Comparison of ENCODE assay signal across 7 cellular contexts in the genomic region with DNA sequence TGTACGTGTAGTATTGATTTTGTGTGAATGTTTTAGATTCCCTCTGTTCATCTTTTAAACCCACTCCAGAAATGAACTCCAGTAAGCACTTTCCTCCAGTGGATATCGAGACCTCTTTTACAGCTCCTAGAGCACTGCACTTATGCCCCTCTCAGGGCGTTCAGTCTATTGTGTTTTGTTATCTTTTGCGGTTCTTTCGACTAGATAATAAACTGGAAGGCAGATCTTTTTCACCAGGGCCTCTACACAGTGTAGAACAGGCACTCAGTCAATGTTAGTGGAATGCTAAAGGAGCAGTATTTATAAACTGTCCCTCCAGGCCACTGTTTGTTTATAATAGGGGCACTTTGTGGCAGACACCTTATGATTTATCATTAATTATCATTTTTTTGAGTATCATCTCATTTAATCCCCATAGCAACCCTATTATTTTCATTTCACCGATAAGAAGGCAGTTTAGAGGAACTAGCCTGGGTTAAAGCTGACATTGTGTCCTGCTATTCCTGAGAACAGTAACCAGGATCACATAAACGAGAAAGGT. TPM values are rescaled to one million over a fixed set of nuclear protein-coding genes. Genes with fewer than 3 reads are reported as not detected.
A peak's percentile ranks its signal among the peaks of the same experiment; 100 is the strongest.
DNase-seq lines count a peak whose midpoint lies in the region; ATAC-seq and TF ChIP-seq lines count a peak whose summit lies in the region.

No MANE protein-coding gene starts in this region.

- no peak for TF ChIP-seq CTCF in H9 (conservative IDR thresholded peaks at IDR 0.05)
- TF ChIP-seq CTCF in OCI-LY1 (IDR thresholded peaks at IDR 0.05; ENCODE audit: low read length) = no peak
- no peak for TF ChIP-seq CTCF in neural progenitor cell (IDR thresholded peaks at IDR 0.05)

- H3K9me3 ChIP-seq in H9 (ENCODE audit: control insufficient read depth, low read depth, low read length) (no peaks in the 10 kb centered on the region), OCI-LY1 (ENCODE audit: low read length) (no peaks in the 10 kb centered on the region), neural progenitor cell (ENCODE audit: low read depth) (no peaks in the 10 kb centered on the region)

- no peaks in the 10 kb centered on the region for H3K9me2 ChIP-seq in OCI-LY1 (ENCODE audit: low read depth, low read length)

- H3K27me3 ChIP-seq in H9 (ENCODE audit: insufficient read depth, low read length) = no peaks in the 10 kb centered on the region
- no peaks in the 10 kb centered on the region for H3K27me3 ChIP-seq in OCI-LY1 (ENCODE audit: insufficient read depth, low read length)
- no peaks in the 10 kb centered on the region for H3K27me3 ChIP-seq in neural progenitor cell

- peaks cover 17% of the 10 kb centered on the region for H3K79me2 ChIP-seq in H9 (ENCODE audit: insufficient read depth, low read length)
- H3K79me2 ChIP-seq in OCI-LY1 (ENCODE audit: insufficient read depth, low read length) = peaks cover 35% of the 10 kb centered on the region
- peaks cover 58% of the 10 kb centered on the region for H3K79me2 ChIP-seq in neural progenitor cell (ENCODE audit: low read depth)

- peaks cover 36 to 47% of the 10 kb centered on the region in 2 experiments for H3K4me1 Mint-ChIP-seq in H9
- peaks cover 65% of the 10 kb centered on the region for H3K4me1 Mint-ChIP-seq in dendritic cell treated with granulocyte-macrophage colony-stimulating factor and Interleukin-4, amounts not matched to agents 40 ng/mL and 50 ng/mL, for 4 days (ENCODE audit: low read depth)
- H3K4me1 Mint-ChIP-seq in neural progenitor cell = peaks cover 45% of the 10 kb centered on the region

- H3K9ac ChIP-seq in H9 (ENCODE audit: extremely low read depth, insufficient read length, low read length) (peak overlapping the region; percentile 96), OCI-LY1 (ENCODE audit: low read length) (peak overlapping the region; percentile 65), neural progenitor cell (peak overlapping the region; percentile 78)

- H3K23me2 ChIP-seq in H9 (ENCODE audit: insufficient read length, low read depth, low read length, poor library complexity, severe bottlenecking) = peaks cover 25% of the 10 kb centered on the region

- WGBS in H9 (ENCODE audit: extremely low coverage, insufficient read length, low lambda C conversion rate) = no CpG with 5 or more reads among the region's 7 CpGs

- no peak overlapping the region for H2BK12ac ChIP-seq in H9 (ENCODE audit: insufficient read length, low read depth, low read length)

- H2AK5ac ChIP-seq in H9 (ENCODE audit: insufficient read length, low read length) = no peak overlapping the region

- no peak overlapping the region for H2BK15ac ChIP-seq in H9 (ENCODE audit: low read depth, low read length)

- no peaks in the 10 kb centered on the region for H3K27me3 Mint-ChIP-seq in H9 (ENCODE audit: low read depth)
- no peaks in the 10 kb centered on the region for H3K27me3 Mint-ChIP-seq in dendritic cell treated with granulocyte-macrophage colony-stimulating factor and Interleukin-4, amounts not matched to agents 40 ng/mL and 50 ng/mL, for 4 days
- no peaks in the 10 kb centered on the region for H3K27me3 Mint-ChIP-seq in neural progenitor cell (ENCODE audit: insufficient read depth, low read depth)

- intact Hi-C loops in dendritic cell treated with granulocyte-macrophage colony-stimulating factor and Interleukin-4, amounts not matched to agents 40 ng/mL and 50 ng/mL, for 4 days (cut with micrococcal nuclease) = loop anchor here (1.0 kb wide), 1 partner anchor 107 kb away; no protein-coding TSS in a partner anchor

- H4K8ac ChIP-seq in H9 (replicated peaks; ENCODE audit: insufficient read length, low read depth, low read length) = peak overlapping the region; percentile 63

- H3K9me3 Mint-ChIP-seq in H9 = no peaks in the 10 kb centered on the region
- no peaks in the 10 kb centered on the region for H3K9me3 Mint-ChIP-seq in dendritic cell treated with granulocyte-macrophage colony-stimulating factor and Interleukin-4, amounts not matched to agents 40 ng/mL and 50 ng/mL, for 4 days
- H3K9me3 Mint-ChIP-seq in neural progenitor cell = no peaks in the 10 kb centered on the region

- no peaks in the 10 kb centered on the region for H4K20me1 ChIP-seq in H9 (ENCODE audit: control insufficient read depth, insufficient read depth, insufficient read length)
- H4K20me1 ChIP-seq in OCI-LY1 (ENCODE audit: insufficient read depth, low read length) = no peaks in the 10 kb centered on the region
- peaks cover 33% of the 10 kb centered on the region for H4K20me1 ChIP-seq in neural progenitor cell (ENCODE audit: low read depth)

- H3K4ac ChIP-seq in H9 (ENCODE audit: low read depth, low read length) = no peak overlapping the region

- H2BK5ac ChIP-seq in H9 (ENCODE audit: insufficient read length, low read length) = no peak overlapping the region

- H3F3A ChIP-seq in OCI-LY1 (ENCODE audit: insufficient read depth, low read length) = no peaks in the 10 kb centered on the region
- peaks cover 57% of the 10 kb centered on the region for H3F3A ChIP-seq in neural progenitor cell (ENCODE audit: low read depth)

- H3K36me3 Mint-ChIP-seq in H9 (ENCODE audit: insufficient read depth in 1 of 3, low read depth in 3 of 3) = peaks cover 0 to 9% (median 8%) of the 10 kb centered on the region in 3 experiments; a peak in 5 of 7 replicates
- H3K36me3 Mint-ChIP-seq in dendritic cell treated with granulocyte-macrophage colony-stimulating factor and Interleukin-4, amounts not matched to agents 40 ng/mL and 50 ng/mL, for 4 days (ENCODE audit: low read depth) = peaks cover 21% of the 10 kb centered on the region
- peaks cover 4% of the 10 kb centered on the region for H3K36me3 Mint-ChIP-seq in neural progenitor cell

- H4K91ac ChIP-seq in H9 (ENCODE audit: insufficient read length, low read depth, low read length) = no peak overlapping the region

- H3K4me1 ChIP-seq in H9 (ENCODE audit: insufficient read depth, low read length) (no peaks in the 10 kb centered on the region), OCI-LY1 (ENCODE audit: insufficient read depth, low read length, severe bottlenecking) (peaks cover 52% of the 10 kb centered on the region), neural progenitor cell (peaks cover 34% of the 10 kb centered on the region)

- H3K4me2 ChIP-seq in H9 (ENCODE audit: insufficient read depth, insufficient read length, low read length) (peak overlapping the region; percentile 90), OCI-LY1 (ENCODE audit: low read length) (peak overlapping the region; percentile 74), neural progenitor cell (peak overlapping the region; percentile 79)

- H3K23ac ChIP-seq in H9 (ENCODE audit: insufficient read length, low read depth, low read length) = no peak overlapping the region

- peaks cover 9% of the 10 kb centered on the region for H3K36me3 ChIP-seq in OCI-LY1 (ENCODE audit: insufficient read depth, low read length)
- H3K36me3 ChIP-seq in neural progenitor cell = no peaks in the 10 kb centered on the region

- H2AFZ ChIP-seq in H9 (ENCODE audit: low read length) (no peak overlapping the region), OCI-LY1 (ENCODE audit: low read length) (no peak overlapping the region), neural progenitor cell (replicated peaks) (peak overlapping the region; percentile 14)

- no peak overlapping the region for H2BK120ac ChIP-seq in H9 (ENCODE audit: low read depth, low read length, poor library complexity, severe bottlenecking)

- peak overlapping the region; percentile 94 for H3K27ac ChIP-seq in H9 (ENCODE audit: insufficient read length, low read depth, low read length)
- H3K27ac ChIP-seq in OCI-LY1 (ENCODE audit: low read depth, low read length, poor library complexity, severe bottlenecking) = peak overlapping the region; percentile 76
- peak overlapping the region; percentile 97 for H3K27ac ChIP-seq in neural progenitor cell

- H3K4me3 Mint-ChIP-seq in H9 (peak overlapping the region; percentile 73 to 85), neural progenitor cell (peak overlapping the region; percentile 90)
- peak overlapping the region; percentile 91 for H3K4me3 Mint-ChIP-seq in dendritic cell treated with granulocyte-macrophage colony-stimulating factor and Interleukin-4, amounts not matched to agents 40 ng/mL and 50 ng/mL, for 4 days

- ATAC-seq in GM21825 (IDR thresholded peaks at IDR 0.05; ENCODE audit: unreplicated experiment) (no peak), GM19023 (IDR thresholded peaks at IDR 0.05; ENCODE audit: unreplicated experiment) (no peak)

- H3K4me3 ChIP-seq in OCI-LY1 (ENCODE audit: low read depth, low read length, poor library complexity, severe bottlenecking) (peak overlapping the region; percentile 88), neural progenitor cell (peak overlapping the region; percentile 86)

- H3K18ac ChIP-seq in H9 (ENCODE audit: insufficient read length, low read depth, low read length) = no peak overlapping the region

- no peaks in the 10 kb centered on the region for H3K79me1 ChIP-seq in H9 (ENCODE audit: insufficient read depth, low read depth, low read length, poor library complexity, severe bottlenecking)

- H4K5ac ChIP-seq in H9 (ENCODE audit: insufficient read length, low read depth, low read length) = no peak overlapping the region

- H3K56ac ChIP-seq in H9 (ENCODE audit: insufficient read length, low read depth, low read length) = no peak overlapping the region

- H3K14ac ChIP-seq in H9 (ENCODE audit: insufficient read depth, low read length) = no peak overlapping the region

- no peak for DNase-seq in H9
- DNase-seq in neural progenitor cell (ENCODE audit: low spot score) = peak; percentile 9
- no peak for DNase-seq in NCI-H1436 (lab: John Stamatoyannopoulos, UW)

- H3T11ph ChIP-seq in H9 (ENCODE audit: low read length) = no peak overlapping the region

- H3K27ac Mint-ChIP-seq in H9 (peak overlapping the region; percentile 86 to 97 (median 94)), neural progenitor cell (peak overlapping the region; percentile 98)
- H3K27ac Mint-ChIP-seq in dendritic cell treated with granulocyte-macrophage colony-stimulating factor and Interleukin-4, amounts not matched to agents 40 ng/mL and 50 ng/mL, for 4 days = peak overlapping the region; percentile 97

- H2BK20ac ChIP-seq in H9 (ENCODE audit: low read depth, low read length, poor library complexity, severe bottlenecking) = no peak overlapping the region

RNA-seq across cellular contexts. Expression of gene SOS1, which starts 0.7 kb away (rescaled TPM):
- total RNA-seq in H9 (2021) (31.1 and 35.8 TPM in 2 replicates), neural progenitor cell (ENCODE audit: low replicate concordance) (26.6 and 28.5 TPM in 2 replicates)
